Comparison of ENCODE assay signal across 10 cellular contexts in genomic region chr15:29805043-29805707, GRCh38. TPM values are rescaled to one million over a fixed set of nuclear protein-coding genes. Genes with fewer than 3 reads are reported as not detected.
DNase-seq lines count a peak whose midpoint lies in the region; ATAC-seq and TF ChIP-seq lines count a peak whose summit lies in the region.
"Had no signal": no experiment of that assay in that cellular context is flagged by ENCODE, and none has a peak within 500 bp of the region (broad histone marks: within the 10 kb centered on the region; RNA-seq: fewer than 3 reads in every experiment).

No MANE protein-coding gene starts in this region.

- no peak overlapping the region for H3K4me3 Mint-ChIP-seq in T-cell
- H3K4me3 Mint-ChIP-seq: activated naive CD8-positive, alpha-beta T cell treated with anti-CD3 and anti-CD28 coated beads, Interleukin-2, amount 10 ng/mL, durations not matched to agents 7 days and 5 days had no signal

- POLR2A ChIA-PET in T-cell (lab: Charles Lee) = no interaction called here

- peaks cover 0 to 14% (median 4%) of the 10 kb centered on the region in 6 donors for H3K4me1 ChIP-seq in spleen

- no peak overlapping the region for H3K27ac Mint-ChIP-seq in T-cell
- H3K27ac Mint-ChIP-seq: activated naive CD8-positive, alpha-beta T cell treated with anti-CD3 and anti-CD28 coated beads, Interleukin-2, amount 10 ng/mL, durations not matched to agents 7 days and 5 days had no signal

- no peaks in the 10 kb centered on the region for H3K9me3 ChIP-seq in spleen
- H3K9me3 ChIP-seq: SJCRH30 had no signal

- WGBS in spleen, 5 donors = 76 to 86% (median 78%) methylated on average over 1 of the region's 1 CpG

- H3K27me3 Mint-ChIP-seq in T-cell = peaks cover 43 to 68% of the 10 kb centered on the region in 2 donors

- peaks cover 0 to 28% (median 0%) of the 10 kb centered on the region in 7 donors for H3K27me3 ChIP-seq in spleen (replicated peaks in 1 of 7)
- H3K27me3 ChIP-seq: SJCRH30 had no signal

- CTCF ChIA-PET in T-cell (lab: Charles Lee) = no interaction called here

- no peaks in the 10 kb centered on the region for H3K36me3 Mint-ChIP-seq in T-cell
- H3K36me3 Mint-ChIP-seq: activated naive CD8-positive, alpha-beta T cell treated with anti-CD3 and anti-CD28 coated beads, Interleukin-2, amount 10 ng/mL, durations not matched to agents 7 days and 5 days had no signal

- intact Hi-C loops in Right ventricle myocardium inferior (cut with DNase I) (loop anchor here (2.0 kb wide), 1 partner anchor 16 kb away; no protein-coding TSS in a partner anchor), cardiac septum (cut with DNase I) (loop anchor here (5.0 kb wide), 1 partner anchor 53 kb away; no protein-coding TSS in a partner anchor), spleen (cut with DNase I; ENCODE audit: low total_unique reads) (no loop called here)

- ATAC-seq in Right ventricle myocardium inferior = peak; percentile 88
- peak; percentile 69 for ATAC-seq in esophagus mucosa
- ATAC-seq in T-cell (replicated peaks in 1 of 4) = no peak
- ATAC-seq in HG03139 (IDR thresholded peaks at IDR 0.05; ENCODE audit: unreplicated experiment) = no peak

- no peaks in the 10 kb centered on the region for H3K36me3 ChIP-seq in spleen
- H3K36me3 ChIP-seq: SJCRH30 had no signal

- peaks cover 0 to 5% (median 0%) of the 10 kb centered on the region in 3 donors for H3K4me1 Mint-ChIP-seq in T-cell
- H3K4me1 Mint-ChIP-seq: activated naive CD8-positive, alpha-beta T cell treated with anti-CD3 and anti-CD28 coated beads, Interleukin-2, amount 10 ng/mL, durations not matched to agents 7 days and 5 days had no signal

- TF ChIP-seq POLR2A in spleen (IDR thresholded peaks at IDR 0.05) = no peak

- TF ChIP-seq CTCF in spleen (IDR thresholded peaks at IDR 0.05 in 8 of 11, conservative IDR thresholded peaks at IDR 0.05 in 3 of 11) = no peak

- peaks cover 0 to 3% (median 0%) of the 10 kb centered on the region in 3 donors for H3K9me3 Mint-ChIP-seq in T-cell
- H3K9me3 Mint-ChIP-seq: activated naive CD8-positive, alpha-beta T cell treated with anti-CD3 and anti-CD28 coated beads, Interleukin-2, amount 10 ng/mL, durations not matched to agents 7 days and 5 days had no signal

- peak overlapping the region in 1 of 8 donors; percentile 6 for H3K27ac ChIP-seq in spleen
- H3K27ac ChIP-seq: SJCRH30 had no signal

- DNase-seq in Right ventricle myocardium inferior (ENCODE audit: missing footprints) (no peak), cardiac septum (ENCODE audit: low spot score) (no peak), medulla oblongata (ENCODE audit: extremely low spot score) (peak; percentile 95), ecto neural progenitor cell (ENCODE audit: low spot score) (no peak), spleen (no peak), T-cell (no peak)
- DNase-seq: activated naive CD8-positive, alpha-beta T cell treated with anti-CD3 and anti-CD28 coated beads, Interleukin-2, amount 10 ng/mL, durations not matched to agents 7 days and 5 days had no signal

- no peak overlapping the region for H3K4me3 ChIP-seq in spleen
- H3K4me3 ChIP-seq: SJCRH30 had no signal

RNA-seq across cellular contexts. Expression of gene TJP1, which starts 17.1 kb away (rescaled TPM):
- total RNA-seq in Right ventricle myocardium inferior (111 TPM), cardiac septum (138 TPM), esophagus mucosa (118 TPM), spleen (10 to 100 TPM; 39.0 to 71.8 (median 55.7) TPM), T-cell (under 1 TPM in 3 of 5 donors, not detected in 2; 0.41 to 0.73 (median 0.53) TPM)
- 1 to 10 TPM; 2.9 to 8.2 (median 3.7) TPM for polyA plus RNA-seq in spleen
- total RNA-seq: activated naive CD8-positive, alpha-beta T cell treated with anti-CD3 and anti-CD28 coated beads, Interleukin-2, amount 10 ng/mL, durations not matched to agents 7 days and 5 days had no signal

Comparison
In these comparisons a context has a peak if more than half of its experiments do, and no peak if none do; other contexts are left out.
1. ATAC-seq: peak in Right ventricle myocardium inferior (single experiment) and esophagus mucosa (single experiment); none in T-cell (0 of 4) and HG03139 (single experiment).
2. RNA of gene TJP1, which starts 17.1 kb away (total RNA-seq): 138 TPM in cardiac septum (single experiment), 118 TPM in esophagus mucosa (single experiment), 111 TPM in Right ventricle myocardium inferior (single experiment) and 39.0 to 71.8 TPM in spleen; 0.41 to 0.73 TPM in T-cell; every median in the first group is over 10 times any median in the second.